Comparison of ENCODE assay signal across 8 cellular contexts in genomic region chr17:73092518-73093135, GRCh38. TPM values are rescaled to one million over a fixed set of nuclear protein-coding genes. Genes with fewer than 3 reads are reported as not detected.
DNase-seq lines count a peak whose midpoint lies in the region; ATAC-seq and TF ChIP-seq lines count a peak whose summit lies in the region.

A gene with protein sequence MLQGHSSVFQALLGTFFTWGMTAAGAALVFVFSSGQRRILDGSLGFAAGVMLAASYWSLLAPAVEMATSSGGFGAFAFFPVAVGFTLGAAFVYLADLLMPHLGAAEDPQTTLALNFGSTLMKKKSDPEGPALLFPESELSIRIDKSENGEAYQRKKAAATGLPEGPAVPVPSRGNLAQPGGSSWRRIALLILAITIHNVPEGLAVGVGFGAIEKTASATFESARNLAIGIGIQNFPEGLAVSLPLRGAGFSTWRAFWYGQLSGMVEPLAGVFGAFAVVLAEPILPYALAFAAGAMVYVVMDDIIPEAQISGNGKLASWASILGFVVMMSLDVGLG (minus strand): TSS chr17:73092688. CDS start chr17:73088764, 3,924 bp downstream.

- H3K27me3 ChIP-seq in DND-41 (ENCODE audit: insufficient read depth, low read length, poor library complexity) (no peaks in the 10 kb centered on the region), Karpas-422 (ENCODE audit: low read length) (no peaks in the 10 kb centered on the region)

- TF ChIP-seq CTCF in DND-41 (IDR thresholded peaks at IDR 0.05; ENCODE audit: borderline replicate concordance, extremely low read depth, low read length, poor library complexity, severe bottlenecking) (no peak), fibroblast of mammary gland (conservative IDR thresholded peaks at IDR 0.05; ENCODE audit: control insufficient read depth, insufficient read depth, low read depth, low read length) (no peak), natural killer cell (IDR thresholded peaks at IDR 0.05) (no peak)

- intact Hi-C loops in natural killer cell (cut with micrococcal nuclease), result no loop called here

- H3K9me3 ChIP-seq in DND-41 (ENCODE audit: insufficient read depth, low read length, severe bottlenecking) (no peaks in the 10 kb centered on the region), Karpas-422 (ENCODE audit: low read length) (no peaks in the 10 kb centered on the region)

- no peaks in the 10 kb centered on the region for H3K9me3 Mint-ChIP-seq in natural killer cell

- H3K36me3 ChIP-seq in DND-41 (ENCODE audit: insufficient read depth, low read length) (peaks cover 2% of the 10 kb centered on the region; the same call in 1 of the 2 replicates), Karpas-422 (ENCODE audit: insufficient read depth, low read length) (peaks cover 3% of the 10 kb centered on the region)

- H3K4me2 ChIP-seq in DND-41 (ENCODE audit: insufficient read depth, low read length) (peak within 1 kb of the TSS; percentile 83), Karpas-422 (ENCODE audit: low read depth, low read length, poor library complexity, severe bottlenecking) (peak within 1 kb of the TSS; percentile 95)

- peaks cover 32 to 58% of the 10 kb centered on the region in 2 donors for H3K4me1 Mint-ChIP-seq in natural killer cell

- H4K20me1 ChIP-seq in DND-41 (ENCODE audit: insufficient read depth, low read length) (no peaks in the 10 kb centered on the region), Karpas-422 (ENCODE audit: insufficient read depth, low read depth, low read length) (no peaks in the 10 kb centered on the region)

- peak; percentile 96 for DNase-seq in DND-41
- peak; percentile 99 for DNase-seq in Karpas-422
- DNase-seq in RPMI8226, result peak; percentile 96
- DNase-seq in activated T-helper 1 cell treated with anti-CD3 and anti-CD28 coated beads, Interleukin-2, amount 50 U/mL, for 16 hours (ENCODE audit: low read depth in 1 of 2, low spot score in 1 of 2), result peak; percentile 75 to 81
- DNase-seq in fibroblast of mammary gland (ENCODE audit: low read depth), result peak; percentile 87
- peak; percentile 84 for DNase-seq in natural killer cell
- DNase-seq in stimulated activated naive CD4-positive, alpha-beta T cell treated with Interleukin-2 at 50 U/mL for 16 hours (lab: John Stamatoyannopoulos, UW), result peak; percentile 91

- H3K4me1 ChIP-seq in DND-41 (ENCODE audit: insufficient read depth, low read length) (peaks cover 17% of the 10 kb centered on the region), Karpas-422 (ENCODE audit: low read length) (peaks cover 20% of the 10 kb centered on the region)

- H3K4me3 Mint-ChIP-seq in natural killer cell, result peak within 1 kb of the TSS; percentile 96

- ATAC-seq in DND-41 (ENCODE audit: insufficient read depth, low read depth) (peak; percentile 98), GM21825 (IDR thresholded peaks at IDR 0.05; ENCODE audit: unreplicated experiment) (peak; percentile 99), natural killer cell (peak; percentile 96 to 98 (median 98))

- H3K4me3 ChIP-seq in DND-41 (ENCODE audit: low read depth in 1 of 2, low read length in 2 of 2) (peak within 1 kb of the TSS; percentile 46 to 73; a peak in 3 of 4 replicates), Karpas-422 (ENCODE audit: low read length) (peak within 1 kb of the TSS; percentile 90), fibroblast of mammary gland (ENCODE audit: control insufficient read depth, low read depth, low read length) (peak within 1 kb of the TSS; percentile 79)

- H3K27ac Mint-ChIP-seq in natural killer cell, result peak within 1 kb of the TSS; percentile 77 to 88

- no peaks in the 10 kb centered on the region for H3K9me2 ChIP-seq in Karpas-422 (replicated peaks; ENCODE audit: insufficient read depth, low read length)

- H3K36me3 Mint-ChIP-seq in natural killer cell, result no peaks in the 10 kb centered on the region

- H3K27me3 Mint-ChIP-seq in natural killer cell (ENCODE audit: low read depth in 2 of 2), result peaks cover 10 to 13% of the 10 kb centered on the region in 2 donors

- H3K27ac ChIP-seq in DND-41 (ENCODE audit: low read length) (peak within 1 kb of the TSS; percentile 90), Karpas-422 (ENCODE audit: low read length) (peak within 1 kb of the TSS; percentile 82)

- peak within 1 kb of the TSS; percentile 62 for H3K9ac ChIP-seq in DND-41 (ENCODE audit: low read depth, low read length)
- H3K9ac ChIP-seq in Karpas-422 (ENCODE audit: low read length), result peak within 1 kb of the TSS; percentile 89

- peaks cover 6% of the 10 kb centered on the region for H3K79me2 ChIP-seq in DND-41 (ENCODE audit: insufficient read depth, low read length)
- H3K79me2 ChIP-seq in Karpas-422 (ENCODE audit: low read length), result peaks cover 38% of the 10 kb centered on the region

- H2AFZ ChIP-seq in DND-41 (ENCODE audit: low read depth, low read length), result peak within 1 kb of the TSS; percentile 99
- peak within 1 kb of the TSS; percentile 93; the same call in 1 of the 2 replicates for H2AFZ ChIP-seq in Karpas-422 (ENCODE audit: low read length)

RNA-seq across cellular contexts. Expression of the gene that starts here (rescaled TPM):
- 49.6 and 69.7 TPM in 2 replicates for total RNA-seq in Karpas-422 (2014; rRNA removed; shearing (Covaris generic); ENCODE audit: low replicate concordance)
- 10 to 100 TPM; 32.6 to 44.9 (median 39.4) TPM for total RNA-seq in natural killer cell

Comparison
In these comparisons a context has a peak if more than half of its experiments do, and no peak if none do; other contexts are left out.
1. Peak in every context shown above with its lines: DNase-seq, ATAC-seq, H3K4me3 ChIP-seq and H3K27ac ChIP-seq.